ENCODE assay signal across 19 cellular contexts in genomic region chr2:238479847-238480246, GRCh38. TPM values are rescaled to one million over a fixed set of nuclear protein-coding genes. Genes with fewer than 3 reads are reported as not detected.
DNase-seq lines count a peak whose midpoint lies in the region; FAIRE-seq and TF ChIP-seq lines count a peak whose summit lies in the region.
"Had no signal": no experiment of that assay in that cellular context is flagged by ENCODE, and none has a peak within 500 bp of the region (broad histone marks: within the 10 kb centered on the region; RNA-seq: fewer than 3 reads in every experiment).

No MANE protein-coding gene starts in this region.

- no peak for TF ChIP-seq POLR2A in GM12892 (IDR thresholded peaks at IDR 0.05; ENCODE audit: low read depth, low read length)

- TF ChIP-seq CTCF in HEK293 (tag by site-specific recombination; IDR thresholded peaks at IDR 0.05) = no peak

- H3K4me1 ChIP-seq in HEK293 (ENCODE audit: control insufficient read depth, insufficient read depth, low read length) = no peaks in the 10 kb centered on the region
- H3K4me1 ChIP-seq in small intestine (ENCODE audit: control insufficient read depth in 2 of 2, insufficient read depth in 1 of 2, low read depth in 1 of 2, low read length in 1 of 2) = no peaks in the 10 kb centered on the region
- H3K4me1 ChIP-seq: Caco-2 had no signal

- H3K27me3 ChIP-seq in small intestine (ENCODE audit: control insufficient read depth in 2 of 2, insufficient read depth in 2 of 2, low read length in 2 of 2) = no peaks in the 10 kb centered on the region

- H3K4me3 ChIP-seq in HEK293 (ENCODE audit: low read depth, low read length) (no peak overlapping the region), small intestine (ENCODE audit: low read depth in 1 of 2, low read length in 2 of 2) (no peak overlapping the region)
- H3K4me3 ChIP-seq: GM12878, GM23338 had no signal

- H3K9me3 ChIP-seq in HEK293 (ENCODE audit: control insufficient read depth, insufficient read depth, low read depth, low read length) (no peaks in the 10 kb centered on the region), small intestine (ENCODE audit: control insufficient read depth, low read depth) (no peaks in the 10 kb centered on the region)
- H3K9me3 ChIP-seq: Caco-2 had no signal

- 81 to 92% (median 84%) methylated on average over 1 of the region's 1 CpG for WGBS in small intestine, 3 donors

- H3K27ac ChIP-seq in HEK293 (ENCODE audit: extremely low read depth, low read depth, low read length) (no peak overlapping the region), small intestine (ENCODE audit: low read depth in 1 of 2, low read length in 1 of 2) (no peak overlapping the region)

- DNase-seq in small intestine (no peak), GM12892 (ENCODE audit: insufficient read length) (no peak), dedifferentiated amniotic fluid mesenchymal stem cell (ENCODE audit: extremely low spot score) (no peak)
- no peak for DNase-seq in activated effector memory CD4-positive, alpha-beta T cell treated with Interleukin-2 at 50 U/mL for 16 hours
- DNase-seq: 8988T; C1 segment of cervical spinal cord; Caco-2; CD4-positive, alpha-beta memory T cell; DMS153; DND-41; GDM1; H9; HFFc6 had no signal

- POLR2A ChIA-PET in HEK293 (lab: Yijun Ruan, JAX) = no interaction called here

- H3K36me3 ChIP-seq in HEK293 (ENCODE audit: control insufficient read depth in 2 of 2, insufficient read depth in 1 of 2, low read length in 2 of 2) (no peaks in the 10 kb centered on the region), small intestine (ENCODE audit: control insufficient read depth in 2 of 2, insufficient read depth in 2 of 2, low read length in 2 of 2) (no peaks in the 10 kb centered on the region)

- CTCF ChIA-PET in HEK293 (lab: Yijun Ruan, JAX) = no interaction called here

- peak; percentile 68 for FAIRE-seq in A204.1 (lab: Jason Lieb, UNC)
- peak; percentile 21 for FAIRE-seq in endometrium (lab: Jason Lieb, UNC)
- FAIRE-seq in small intestine (lab: Jason Lieb, UNC) = peak; percentile 67
- FAIRE-seq in GM12892 (lab: Jason Lieb, UNC) = no peak
- FAIRE-seq: GM12878, GM18507 had no signal

TF ChIP-seq in HEK293, 187 proteins besides CTCF, POLR2A, EP300 and RAD21:
- TF ChIP-seq ZNF280D (tag by site-specific recombination; IDR thresholded peaks at IDR 0.05) (0 out of 2 replicates have a peak, but pooled peaks have one; percentile 15), GLIS2 (tag by site-specific recombination; IDR thresholded peaks at IDR 0.05) (no peak)

RNA-seq across cellular contexts. Expression of gene ASB1, which starts 53.1 kb away (rescaled TPM):
- 10 to 100 TPM; 11.2 to 20.3 (median 14.3) TPM for polyA plus RNA-seq in small intestine
- 8.9 TPM for polyA plus RNA-seq in GM12892 (2012; ENCODE audit: missing spikeins)
